ENCODE assay signal across 7 cellular contexts in the genomic region with DNA sequence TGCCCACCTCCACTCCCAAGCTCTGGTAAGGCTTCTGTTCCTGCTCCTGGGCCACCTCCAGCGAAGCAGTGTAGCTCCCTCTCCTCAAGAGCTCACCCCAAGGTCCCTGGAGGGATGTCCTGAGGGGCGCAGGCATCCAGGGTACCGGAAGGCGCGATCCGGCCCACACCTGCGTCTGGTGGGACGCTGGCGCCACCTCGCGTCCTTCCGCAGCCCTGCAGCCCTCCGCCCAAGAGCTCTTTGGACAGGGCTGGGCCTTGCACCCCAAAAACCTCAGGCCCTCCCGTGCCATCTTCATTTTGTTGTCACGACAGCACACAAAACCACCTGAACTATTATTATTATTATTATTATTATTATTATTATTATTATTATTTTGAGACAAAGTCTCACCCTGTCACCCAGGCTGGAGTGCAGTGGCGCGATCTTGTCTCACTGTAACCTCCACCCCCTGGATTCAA. TPM values are rescaled to one million over a fixed set of nuclear protein-coding genes. Genes with fewer than 3 reads are reported as not detected.
DNase-seq lines count a peak whose midpoint lies in the region; ATAC-seq and TF ChIP-seq lines count a peak whose summit lies in the region.

No MANE protein-coding gene starts in this region.

- no peak overlapping the region for H3K4me3 ChIP-seq in HL-60 (replicated peaks; ENCODE audit: insufficient read depth, low read length)
- H3K4me3 ChIP-seq in foreskin fibroblast (ENCODE audit: low read depth in 1 of 2, low read length in 2 of 2), result no peak overlapping the region

- H3K4me1 Mint-ChIP-seq in activated CD8-positive, alpha-beta T cell treated with anti-CD3 and anti-CD28 coated beads for 36 hours (ENCODE audit: low read depth), result no peaks in the 10 kb centered on the region

- peak; percentile 88 for ATAC-seq in activated CD8-positive, alpha-beta T cell treated with anti-CD3 and anti-CD28 coated beads for 36 hours
- ATAC-seq in GM19395 (IDR thresholded peaks at IDR 0.05; ENCODE audit: unreplicated experiment), result no peak
- ATAC-seq in GM18858 (IDR thresholded peaks at IDR 0.05; ENCODE audit: unreplicated experiment), result no peak

- no peaks in the 10 kb centered on the region for H3K9me3 Mint-ChIP-seq in activated CD8-positive, alpha-beta T cell treated with anti-CD3 and anti-CD28 coated beads for 36 hours

- H3K27ac Mint-ChIP-seq in activated CD8-positive, alpha-beta T cell treated with anti-CD3 and anti-CD28 coated beads for 36 hours, result no peak overlapping the region

- no peaks in the 10 kb centered on the region for H3K36me3 Mint-ChIP-seq in activated CD8-positive, alpha-beta T cell treated with anti-CD3 and anti-CD28 coated beads for 36 hours (ENCODE audit: low read depth)

- no peak overlapping the region for H3K4me3 Mint-ChIP-seq in activated CD8-positive, alpha-beta T cell treated with anti-CD3 and anti-CD28 coated beads for 36 hours

- H3K27ac ChIP-seq in HL-60 (replicated peaks), result no peak overlapping the region

- no peaks in the 10 kb centered on the region for H3K27me3 ChIP-seq in HL-60 (ENCODE audit: insufficient read depth, poor library complexity, severe bottlenecking)

- DNase-seq in Daoy (ENCODE audit: low read depth), result peak; percentile 72
- peak in 1 of 2 experiments; percentile 15 for DNase-seq in HL-60 (ENCODE audit: low read depth in 1 of 2, low spot score in 1 of 2)
- DNase-seq in activated CD8-positive, alpha-beta T cell treated with anti-CD3 and anti-CD28 coated beads for 36 hours, result peak; percentile 67
- peak in 1 of 2 donors; percentile 12 for DNase-seq in foreskin fibroblast
- DNase-seq in stimulated activated CD4-positive, alpha-beta T cell treated with anti-CD3 and anti-CD28 coated beads, Interleukin-4, amount 100 ng/mL, for 48 hours (ENCODE audit: low read depth in 2 of 2), result peak; percentile 37 to 49

- H3K27me3 Mint-ChIP-seq in activated CD8-positive, alpha-beta T cell treated with anti-CD3 and anti-CD28 coated beads for 36 hours, result peaks cover 8% of the 10 kb centered on the region

- POLR2A ChIA-PET in activated CD8-positive, alpha-beta T cell treated with anti-CD3 and anti-CD28 coated beads for 36 hours (lab: Charles Lee), result interaction anchor here (1.2 kb wide), 1 partner anchor 16 kb away, joined by 5 read pairs; no protein-coding TSS in a partner anchor

- TF ChIP-seq CTCF in HL-60 (IDR thresholded peaks at IDR 0.05; ENCODE audit: insufficient read depth, low read length), result peak; percentile 66
- peak; percentile 94 for TF ChIP-seq CTCF in activated CD8-positive, alpha-beta T cell treated with anti-CD3 and anti-CD28 coated beads for 36 hours (IDR thresholded peaks at IDR 0.05)
- peak; percentile 51 for TF ChIP-seq CTCF in foreskin fibroblast (IDR thresholded peaks at IDR 0.05; ENCODE audit: low read depth, low read length)

- CTCF ChIA-PET in activated CD8-positive, alpha-beta T cell treated with anti-CD3 and anti-CD28 coated beads for 36 hours (lab: Charles Lee), result interaction anchor here (0.6 to 4.1 kb wide), 36 partner anchors 9 to 958 kb away, joined by 3 to 34 read pairs (median 3); a partner anchor contains a TSS

- intact Hi-C loops in activated CD8-positive, alpha-beta T cell treated with anti-CD3 and anti-CD28 coated beads for 36 hours (cut with micrococcal nuclease), result no loop called here

RNA-seq across cellular contexts. Expression of a gene that starts 49.2 kb away (rescaled TPM):
- total RNA-seq in Daoy (2014; rRNA removed; shearing (Covaris generic)), result 0.09 and 0.97 TPM in 2 replicates
- not detected for total RNA-seq in activated CD8-positive, alpha-beta T cell treated with anti-CD3 and anti-CD28 coated beads for 36 hours
